Comparison of ENCODE assay signal across 8 cellular contexts in the genomic region with DNA sequence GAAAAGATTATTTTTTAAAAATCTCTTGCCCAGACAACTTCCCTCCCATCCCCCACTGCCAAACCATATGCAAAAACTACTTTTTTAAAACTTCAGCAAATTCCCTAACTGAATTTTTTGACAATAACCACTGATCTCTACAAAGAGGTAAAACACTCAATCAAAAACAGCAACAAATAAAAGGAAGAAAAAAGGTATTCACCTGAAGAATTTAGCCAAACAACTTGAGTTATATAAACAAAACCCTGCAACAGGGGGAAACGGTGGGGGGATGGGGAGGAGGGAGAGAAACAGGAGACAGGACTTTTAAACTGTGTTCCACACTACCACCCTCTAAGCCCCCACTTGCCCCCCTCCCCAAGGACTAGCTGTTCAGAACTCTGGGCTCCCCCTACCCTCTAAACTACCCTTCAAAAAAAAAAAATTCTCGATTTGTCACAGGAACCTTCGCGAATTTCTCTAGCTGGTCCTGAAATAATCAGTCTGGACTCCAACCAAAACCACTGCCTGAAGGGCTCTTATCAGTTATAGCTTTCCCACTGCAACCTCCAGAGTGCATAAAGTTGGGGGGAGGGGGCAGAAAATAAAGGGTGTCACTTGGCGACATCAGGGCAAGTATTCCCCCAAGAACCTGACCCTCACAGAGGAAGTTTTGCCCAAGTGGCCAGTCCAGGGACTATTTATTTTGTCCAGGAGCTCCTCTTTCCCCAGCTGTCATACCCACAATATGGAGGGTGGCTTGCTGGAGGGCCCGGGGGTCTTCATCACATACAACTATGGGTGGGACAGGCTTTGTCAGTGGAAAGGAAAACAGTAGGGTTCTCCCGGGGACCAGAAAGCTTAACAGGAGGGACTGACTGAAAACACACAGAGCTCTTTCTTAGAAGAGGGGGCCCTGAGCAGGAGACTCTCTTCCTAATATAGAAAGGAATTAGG.
A peak's percentile ranks its signal among the peaks of the same experiment; 100 is the strongest.
DNase-seq lines count a peak whose midpoint lies in the region; ATAC-seq and TF ChIP-seq lines count a peak whose summit lies in the region.

No MANE protein-coding gene starts in this region.

- H3K4me1 Mint-ChIP-seq in activated naive CD8-positive, alpha-beta T cell treated with anti-CD3 and anti-CD28 coated beads, Interleukin-2, amount 50 U/mL, for 24 hours = peaks cover 34% of the 10 kb centered on the region

- H3K27ac ChIP-seq in BLaER1 treated with 17β-estradiol and CSF1 and Interleukin-3, amounts not matched to agents 10 nM and 100 nM = peak overlapping the region; percentile 88 to 98 (median 93)
- H3K27ac ChIP-seq in HL-60 (replicated peaks) (peak overlapping the region; percentile 60), iPS-18a (ENCODE audit: low read length) (peak overlapping the region; percentile 95)

- H3K27ac Mint-ChIP-seq in activated naive CD8-positive, alpha-beta T cell treated with anti-CD3 and anti-CD28 coated beads, Interleukin-2, amount 50 U/mL, for 24 hours = peak overlapping the region; percentile 90

- peak overlapping the region; percentile 92 to 99 (median 97) for H3K9ac ChIP-seq in BLaER1 treated with 17β-estradiol and CSF1 and Interleukin-3, amounts not matched to agents 10 nM and 100 nM
- H3K9ac ChIP-seq in iPS-18a (ENCODE audit: low read length) = peak overlapping the region; percentile 95

- no peak for TF ChIP-seq CTCF in HL-60 (IDR thresholded peaks at IDR 0.05; ENCODE audit: insufficient read depth, low read length)

- H3K27me3 Mint-ChIP-seq in activated naive CD8-positive, alpha-beta T cell treated with anti-CD3 and anti-CD28 coated beads, Interleukin-2, amount 50 U/mL, for 24 hours = no peaks in the 10 kb centered on the region

- H3K4me3 ChIP-seq in BLaER1 treated with 17β-estradiol and CSF1 and Interleukin-3, amounts not matched to agents 10 nM and 100 nM = peak overlapping the region; percentile 87 to 100 (median 97)
- H3K4me3 ChIP-seq in HL-60 (replicated peaks; ENCODE audit: insufficient read depth, low read length) = peak overlapping the region; percentile 84
- peak overlapping the region; percentile 94 for H3K4me3 ChIP-seq in iPS-18a (ENCODE audit: low read length)

- ATAC-seq in activated naive CD8-positive, alpha-beta T cell treated with anti-CD3 and anti-CD28 coated beads, Interleukin-2, amount 50 U/mL, for 24 hours = no peak
- ATAC-seq in stimulated activated naive CD8-positive, alpha-beta T cell treated with anti-CD3 and anti-CD28 coated beads, Interleukin-15, Interleukin-2, amounts not matched to agents 100 U/mL and 50 U/mL, for 24 hours = no peak
- no peak for ATAC-seq in HG03565 (IDR thresholded peaks at IDR 0.05; ENCODE audit: unreplicated experiment)

- H3K4me1 ChIP-seq in BLaER1 treated with 17β-estradiol and CSF1 and Interleukin-3, amounts not matched to agents 10 nM and 100 nM = peaks cover 31 to 46% (median 38%) of the 10 kb centered on the region in 10 experiments
- peaks cover 32% of the 10 kb centered on the region for H3K4me1 ChIP-seq in iPS-18a (ENCODE audit: control insufficient read depth, low read depth, low read length)

- H3K9me3 ChIP-seq in BLaER1 treated with 17β-estradiol and CSF1 and Interleukin-3, amounts not matched to agents 10 nM and 100 nM (replicated peaks in 1 of 11) = no peaks in the 10 kb centered on the region
- H3K9me3 ChIP-seq in iPS-18a (ENCODE audit: control insufficient read depth, low read depth, low read length) = no peaks in the 10 kb centered on the region

- no peaks in the 10 kb centered on the region for H3K9me3 Mint-ChIP-seq in activated naive CD8-positive, alpha-beta T cell treated with anti-CD3 and anti-CD28 coated beads, Interleukin-2, amount 50 U/mL, for 24 hours

- H3K4me2 ChIP-seq in BLaER1 treated with 17β-estradiol and CSF1 and Interleukin-3, amounts not matched to agents 10 nM and 100 nM = peak overlapping the region; percentile 90 to 100 (median 96)

- H3K36me3 ChIP-seq in BLaER1 treated with 17β-estradiol and CSF1 and Interleukin-3, amounts not matched to agents 10 nM and 100 nM = peaks cover 2 to 17% (median 6%) of the 10 kb centered on the region in 11 experiments; a peak in 15 of 22 replicates
- H3K36me3 ChIP-seq in iPS-18a (ENCODE audit: control insufficient read depth, low read depth, low read length) = peaks cover 2% of the 10 kb centered on the region

- peaks cover 10 to 49% (median 27%) of the 10 kb centered on the region in 11 experiments; a peak in 20 of 22 replicates for H4K20me1 ChIP-seq in BLaER1 treated with 17β-estradiol and CSF1 and Interleukin-3, amounts not matched to agents 10 nM and 100 nM

- H3K27me3 ChIP-seq in BLaER1 treated with 17β-estradiol and CSF1 and Interleukin-3, amounts not matched to agents 10 nM and 100 nM = no peaks in the 10 kb centered on the region
- H3K27me3 ChIP-seq in HL-60 (ENCODE audit: insufficient read depth, poor library complexity, severe bottlenecking) (no peaks in the 10 kb centered on the region), iPS-18a (ENCODE audit: control insufficient read depth, insufficient read depth, low read length) (no peaks in the 10 kb centered on the region)

- DNase-seq in HL-60 (ENCODE audit: low read depth in 1 of 2, low spot score in 1 of 2) = no peak
- DNase-seq in activated naive CD8-positive, alpha-beta T cell treated with anti-CD3 and anti-CD28 coated beads, Interleukin-2, amount 50 U/mL, for 24 hours = peak; percentile 14
- DNase-seq in stimulated activated naive CD8-positive, alpha-beta T cell treated with anti-CD3 and anti-CD28 coated beads, Interleukin-15, Interleukin-2, amounts not matched to agents 100 U/mL and 50 U/mL, for 24 hours = peak; percentile 8
- no peak for DNase-seq in GM19240 (ENCODE audit: insufficient read length, low spot score)
- DNase-seq in HPDE6-E6E7 (ENCODE audit: extremely low spot score) = no peak

- no peak overlapping the region for H3K4me3 Mint-ChIP-seq in activated naive CD8-positive, alpha-beta T cell treated with anti-CD3 and anti-CD28 coated beads, Interleukin-2, amount 50 U/mL, for 24 hours

- no peaks in the 10 kb centered on the region for H3K36me3 Mint-ChIP-seq in activated naive CD8-positive, alpha-beta T cell treated with anti-CD3 and anti-CD28 coated beads, Interleukin-2, amount 50 U/mL, for 24 hours (ENCODE audit: low read depth)

Comparison
In these comparisons a context has a peak if more than half of its experiments do, and no peak if none do; other contexts are left out.
1. DNase-seq: peak in activated naive CD8-positive, alpha-beta T cell treated with anti-CD3 and anti-CD28 coated beads, Interleukin-2, amount 50 U/mL, for 24 hours (single experiment) and stimulated activated naive CD8-positive, alpha-beta T cell treated with anti-CD3 and anti-CD28 coated beads, Interleukin-15, Interleukin-2, amounts not matched to agents 100 U/mL and 50 U/mL, for 24 hours (single experiment); none in HL-60 (0 of 2), GM19240 (single experiment) and HPDE6-E6E7 (single experiment).
2. Peak in every context shown above with its lines, with median percentiles within 50 percentile points of each other: H3K27ac ChIP-seq and H3K4me3 ChIP-seq.